ENCODE assay signal across 1 cellular context in the genomic region with DNA sequence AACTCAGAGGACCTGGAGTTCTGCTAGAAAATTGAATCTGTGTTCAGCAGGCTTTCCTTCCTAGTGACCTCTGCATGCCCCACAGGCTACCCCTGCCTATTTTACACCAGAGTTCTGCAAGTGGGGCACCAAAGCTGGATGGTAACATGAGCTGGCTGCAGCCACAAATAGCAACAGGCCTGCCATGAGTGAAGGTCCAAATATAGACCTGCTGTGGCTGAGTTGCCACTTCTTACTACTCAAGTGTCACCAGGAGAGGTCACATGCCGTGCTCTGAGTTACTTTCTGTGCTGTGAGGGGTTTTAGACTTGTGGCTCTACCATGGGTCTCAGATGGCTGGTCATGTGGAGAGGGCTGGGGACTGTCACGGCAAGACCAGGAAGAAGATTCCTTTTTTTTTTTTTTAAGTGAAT.
TF ChIP-seq lines count a peak whose summit lies in the region.

A gene with protein sequence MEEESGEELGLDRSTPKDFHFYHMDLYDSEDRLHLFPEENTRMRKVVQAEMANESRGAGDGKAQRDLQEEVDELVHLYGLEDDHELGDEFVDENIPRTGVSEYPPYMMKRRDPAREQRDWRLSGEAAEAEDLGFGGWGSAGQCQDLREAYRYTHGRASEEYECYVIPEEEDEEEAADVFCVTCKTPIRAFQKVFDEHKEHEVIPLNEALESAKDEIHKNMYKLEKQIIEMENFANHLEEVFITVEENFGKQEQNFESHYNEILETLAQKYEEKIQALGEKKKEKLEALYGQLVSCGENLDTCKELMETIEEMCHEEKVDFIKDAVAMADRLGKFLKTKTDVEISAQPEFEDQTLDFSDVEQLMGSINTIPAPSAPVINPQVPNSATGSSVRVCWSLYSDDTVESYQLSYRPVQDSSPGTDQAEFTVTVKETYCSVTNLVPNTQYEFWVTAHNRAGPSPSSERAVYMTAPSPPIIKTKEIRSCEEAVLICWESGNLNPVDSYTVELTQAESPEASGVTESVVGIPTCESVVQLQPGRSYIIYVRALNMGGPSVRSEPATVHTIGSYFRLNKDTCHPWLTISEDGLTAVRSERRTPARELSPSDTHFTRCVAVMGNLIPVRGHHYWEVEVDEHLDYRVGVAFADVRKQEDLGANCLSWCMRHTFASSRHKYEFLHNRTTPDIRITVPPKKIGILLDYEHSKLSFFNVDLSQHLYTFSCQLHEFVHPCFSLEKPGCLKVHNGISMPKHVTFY (minus strand): TSS at position 76 of the 413 bp plus-strand sequence. CDS start 18,679 bp downstream, outside the sequence.

TF ChIP-seq in HepG2, 621 proteins besides CTCF, POLR2A, EP300 and RAD21:
- TF ChIP-seq HOXD1 (CRISPR knock-in tag; IDR thresholded peaks at IDR 0.05) (no peak), SMARCC2 (IDR thresholded peaks at IDR 0.05) (no peak), ZNF569 (CRISPR knock-in tag; IDR thresholded peaks at IDR 0.05; ENCODE audit: borderline replicate concordance) (no peak), TCF7L2 (IDR thresholded peaks at IDR 0.05; ENCODE audit: low read depth, low read length) (no peak), ZSCAN5A (CRISPR knock-in tag; IDR thresholded peaks at IDR 0.05; ENCODE audit: borderline replicate concordance) (no peak), ZGPAT (CRISPR knock-in tag; IDR thresholded peaks at IDR 0.05) (no peak), CREB3 (CRISPR knock-in tag; IDR thresholded peaks at IDR 0.05) (no peak), KDM5A (IDR thresholded peaks at IDR 0.05; ENCODE audit: borderline replicate concordance, low read length) (no peak)
- TF ChIP-seq, protein P1, sequence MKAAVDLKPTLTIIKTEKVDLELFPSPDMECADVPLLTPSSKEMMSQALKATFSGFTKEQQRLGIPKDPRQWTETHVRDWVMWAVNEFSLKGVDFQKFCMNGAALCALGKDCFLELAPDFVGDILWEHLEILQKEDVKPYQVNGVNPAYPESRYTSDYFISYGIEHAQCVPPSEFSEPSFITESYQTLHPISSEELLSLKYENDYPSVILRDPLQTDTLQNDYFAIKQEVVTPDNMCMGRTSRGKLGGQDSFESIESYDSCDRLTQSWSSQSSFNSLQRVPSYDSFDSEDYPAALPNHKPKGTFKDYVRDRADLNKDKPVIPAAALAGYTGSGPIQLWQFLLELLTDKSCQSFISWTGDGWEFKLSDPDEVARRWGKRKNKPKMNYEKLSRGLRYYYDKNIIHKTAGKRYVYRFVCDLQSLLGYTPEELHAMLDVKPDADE (CRISPR knock-in tag; IDR thresholded peaks at IDR 0.05): no peak
- TF ChIP-seq, protein P2, sequence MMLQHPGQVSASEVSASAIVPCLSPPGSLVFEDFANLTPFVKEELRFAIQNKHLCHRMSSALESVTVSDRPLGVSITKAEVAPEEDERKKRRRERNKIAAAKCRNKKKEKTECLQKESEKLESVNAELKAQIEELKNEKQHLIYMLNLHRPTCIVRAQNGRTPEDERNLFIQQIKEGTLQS (CRISPR knock-in tag; IDR thresholded peaks at IDR 0.05): no peak
